ENCODE assay signal across 23 cellular contexts in the genomic region with DNA sequence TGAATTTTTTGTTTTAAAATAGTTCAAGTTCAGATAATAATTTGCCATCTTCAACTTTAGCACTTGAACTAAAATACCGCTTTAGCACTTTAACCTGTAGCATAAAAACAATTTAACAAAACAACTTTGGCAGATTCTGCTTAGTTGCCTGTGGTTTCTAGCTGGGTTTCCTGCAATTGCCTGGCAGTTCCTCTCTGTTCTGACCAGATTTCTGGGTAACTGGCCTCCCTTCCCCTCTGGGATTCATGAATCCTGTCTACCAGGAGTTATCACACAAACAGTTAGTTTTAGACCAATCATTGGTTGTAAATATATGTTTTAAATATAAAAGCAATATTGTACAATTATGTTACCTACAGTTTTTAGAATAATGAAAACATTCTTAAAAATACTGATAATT.
"Had no signal": no experiment of that assay in that cellular context is flagged by ENCODE, and none has a peak within 500 bp of the region (broad histone marks: within the 10 kb centered on the region; RNA-seq: fewer than 3 reads in every experiment).

No MANE protein-coding gene starts in this region.

- H3K27me3 Mint-ChIP-seq: activated B cell treated with CpG ODN at 0.5 μM for 24 hours; stimulated activated memory B cell treated with anti-CD40 and anti-IgM and Interleukin-4, amounts not matched to agents 10 μg/mL and 1 μg/mL and 100 μg/mL, for 72 hours; type B pancreatic cell had no signal

- H3K4me1 ChIP-seq: body of pancreas, lower lobe of right lung, testis had no signal

- H3K27me3 ChIP-seq: body of pancreas, dorsolateral prefrontal cortex, spleen, testis had no signal

- H3K27ac Mint-ChIP-seq: activated B cell treated with CpG ODN at 0.5 μM for 24 hours; activated CD4-positive, alpha-beta memory T cell treated with anti-CD3 and anti-CD28 coated beads for 36 hours; activated naive CD8-positive, alpha-beta T cell treated with anti-CD3 and anti-CD28 coated beads, Interleukin-2, amount 10 ng/mL, durations not matched to agents 7 days and 5 days; activated T-helper 17 cell treated with anti-CD3 and anti-CD28 coated beads, Interleukin-2, amount 50 U/mL, for 72 hours; mesothelial cell of epicardium; nephron progenitor cell; stimulated activated memory B cell treated with anti-CD40 and anti-IgM and Interleukin-4, amounts not matched to agents 10 μg/mL and 1 μg/mL and 100 μg/mL, for 72 hours; type B pancreatic cell had no signal

- H3K4me3 Mint-ChIP-seq: activated B cell treated with CpG ODN at 0.5 μM for 24 hours; activated CD4-positive, alpha-beta memory T cell treated with anti-CD3 and anti-CD28 coated beads for 36 hours; activated naive CD8-positive, alpha-beta T cell treated with anti-CD3 and anti-CD28 coated beads, Interleukin-2, amount 10 ng/mL, durations not matched to agents 7 days and 5 days; activated T-helper 17 cell treated with anti-CD3 and anti-CD28 coated beads, Interleukin-2, amount 50 U/mL, for 72 hours; mesothelial cell of epicardium; nephron progenitor cell; stimulated activated memory B cell treated with anti-CD40 and anti-IgM and Interleukin-4, amounts not matched to agents 10 μg/mL and 1 μg/mL and 100 μg/mL, for 72 hours; type B pancreatic cell had no signal

- DNase-seq: activated B cell treated with CpG ODN at 0.5 μM for 24 hours; activated CD4-positive, alpha-beta memory T cell treated with anti-CD3 and anti-CD28 coated beads for 36 hours; activated CD4-positive, alpha-beta T cell treated with anti-CD3 and anti-CD28 coated beads for 4 hours; activated naive CD4-positive, alpha-beta T cell; activated naive CD8-positive, alpha-beta T cell treated with anti-CD3 and anti-CD28 coated beads, Interleukin-2, amount 10 ng/mL, durations not matched to agents 7 days and 5 days; activated T-cell treated with anti-CD3 and anti-CD28 coated beads for 4 hours; amygdala; body of pancreas; dorsolateral prefrontal cortex; foreskin melanocyte; lower lobe of right lung; nephron progenitor cell; nucleus accumbens; posterior cingulate gyrus; spleen; stimulated activated CD4-positive, alpha-beta T cell treated with anti-CD3 and anti-CD28 coated beads, Interleukin-4, amount 100 ng/mL, for 4 hours; testis had no signal

- H3K36me3 ChIP-seq: lower lobe of right lung, spleen had no signal

- ATAC-seq: activated T-helper 17 cell treated with anti-CD3 and anti-CD28 coated beads, Interleukin-2, amount 50 U/mL, for 72 hours; body of pancreas; lower lobe of right lung; stimulated activated memory B cell treated with anti-CD40 and anti-IgM and Interleukin-4, amounts not matched to agents 10 μg/mL and 1 μg/mL and 100 μg/mL, for 72 hours had no signal

- H3K9me3 ChIP-seq: body of pancreas, lower lobe of right lung, spleen, testis had no signal

- H3K9me3 Mint-ChIP-seq: activated B cell treated with CpG ODN at 0.5 μM for 24 hours; activated CD4-positive, alpha-beta memory T cell treated with anti-CD3 and anti-CD28 coated beads for 36 hours; activated naive CD8-positive, alpha-beta T cell treated with anti-CD3 and anti-CD28 coated beads, Interleukin-2, amount 10 ng/mL, durations not matched to agents 7 days and 5 days; activated T-helper 17 cell treated with anti-CD3 and anti-CD28 coated beads, Interleukin-2, amount 50 U/mL, for 72 hours; nephron progenitor cell; stimulated activated memory B cell treated with anti-CD40 and anti-IgM and Interleukin-4, amounts not matched to agents 10 μg/mL and 1 μg/mL and 100 μg/mL, for 72 hours; type B pancreatic cell had no signal

- H3K4me3 ChIP-seq: body of pancreas, dorsolateral prefrontal cortex, lower lobe of right lung, spleen, testis had no signal

- H3K27ac ChIP-seq: body of pancreas, dorsolateral prefrontal cortex, lower lobe of right lung, spleen, testis had no signal

- H3K4me1 Mint-ChIP-seq: activated naive CD8-positive, alpha-beta T cell treated with anti-CD3 and anti-CD28 coated beads, Interleukin-2, amount 10 ng/mL, durations not matched to agents 7 days and 5 days; activated T-helper 17 cell treated with anti-CD3 and anti-CD28 coated beads, Interleukin-2, amount 50 U/mL, for 72 hours had no signal

- H3K36me3 Mint-ChIP-seq: activated CD4-positive, alpha-beta memory T cell treated with anti-CD3 and anti-CD28 coated beads for 36 hours; activated naive CD8-positive, alpha-beta T cell treated with anti-CD3 and anti-CD28 coated beads, Interleukin-2, amount 10 ng/mL, durations not matched to agents 7 days and 5 days; mesothelial cell of epicardium; stimulated activated memory B cell treated with anti-CD40 and anti-IgM and Interleukin-4, amounts not matched to agents 10 μg/mL and 1 μg/mL and 100 μg/mL, for 72 hours; type B pancreatic cell had no signal

- FAIRE-seq: keratinocyte, TTC549 had no signal
